In genomic region chr14:22984959-22985658, GRCh38 we compare ENCODE assay signal across 32 cellular contexts.
"Had no signal": no experiment of that assay in that cellular context is flagged by ENCODE, and none has a peak within 500 bp of the region (broad histone marks: within the 10 kb centered on the region; RNA-seq: fewer than 3 reads in every experiment).

No MANE protein-coding gene starts in this region.

- H3K9me3 ChIP-seq: adrenal gland, body of pancreas, breast epithelium, colonic mucosa, esophagus squamous epithelium had no signal

- H3K36me3 Mint-ChIP-seq: activated naive CD8-positive, alpha-beta T cell treated with anti-CD3 and anti-CD28 coated beads for 36 hours had no signal

- H3K27ac ChIP-seq: adrenal gland, body of pancreas, breast epithelium, cardiac muscle cell, colonic mucosa, epithelial cell of prostate, esophagus squamous epithelium had no signal

- DNase-seq: activated CD4-positive, alpha-beta memory T cell treated with anti-CD3 and anti-CD28 coated beads, Interleukin-2, amount 10 ng/mL, durations not matched to agents 7 days and 5 days; activated CD4-positive, alpha-beta T cell treated with anti-CD3 and anti-CD28 coated beads for 1 hour; activated CD4-positive, alpha-beta T cell treated with anti-CD3 and anti-CD28 coated beads for 4 hours; activated CD4-positive, alpha-beta T cell treated with anti-CD3 and anti-CD28 coated beads, Interleukin-2, amount 10 ng/mL, durations not matched to agents 7 days and 5 days; activated CD4-positive, alpha-beta T cell treated with anti-CD3 and anti-CD28 coated beads, Interleukin-2, amount 50 U/mL, for 4 hours; activated CD8-positive, alpha-beta memory T cell treated with anti-CD3 and anti-CD28 coated beads, Interleukin-2, amount 50 U/mL, for 48 hours; activated gamma-delta T cell; activated naive CD4-positive, alpha-beta T cell; activated naive CD4-positive, alpha-beta T cell treated with anti-CD3 and anti-CD28 coated beads, Interleukin-2, amount 50 U/mL, for 16 hours; activated naive CD8-positive, alpha-beta T cell treated with anti-CD3 and anti-CD28 coated beads for 36 hours; activated naive CD8-positive, alpha-beta T cell treated with anti-CD3 and anti-CD28 coated beads, Interleukin-2, amount 50 U/mL, for 24 hours; activated T-cell treated with anti-CD3 and anti-CD28 coated beads for 4 hours; activated T-cell treated with anti-CD3 and anti-CD28 coated beads, Interleukin-2, amount 50 U/mL, for 24 hours; activated T-cell treated with anti-CD3 and anti-CD28 coated beads, Interleukin-2, amount 50 U/mL, for 72 hours; amygdala; aorta; body of pancreas; central memory CD4-positive, alpha-beta T cell; cerebellar nuclear complex; colonic mucosa; effector CD8-positive, alpha-beta T cell; esophagus squamous epithelium; foreskin melanocyte; head of caudate nucleus; T-helper 1 cell; T-helper 2 cell had no signal

- ATAC-seq: activated naive CD8-positive, alpha-beta T cell treated with anti-CD3 and anti-CD28 coated beads, Interleukin-2, amount 50 U/mL, for 24 hours; activated T-cell treated with anti-CD3 and anti-CD28 coated beads, Interleukin-2, amount 50 U/mL, for 72 hours; body of pancreas had no signal

- FAIRE-seq: endometrium, endothelial cell of umbilical vein had no signal

- H3K4me3 ChIP-seq: adrenal gland, body of pancreas, breast epithelium, cardiac muscle cell, colonic mucosa, esophagus squamous epithelium had no signal

- H3K27me3 ChIP-seq: adrenal gland, body of pancreas, cardiac muscle cell had no signal

- H3K4me1 ChIP-seq: breast epithelium had no signal

- H3K36me3 ChIP-seq: adrenal gland, breast epithelium, cardiac muscle cell, colonic mucosa had no signal

- H3K27ac Mint-ChIP-seq: activated CD4-positive, alpha-beta memory T cell treated with anti-CD3 and anti-CD28 coated beads, Interleukin-2, amount 10 ng/mL, durations not matched to agents 7 days and 5 days; activated CD4-positive, alpha-beta T cell treated with anti-CD3 and anti-CD28 coated beads, Interleukin-2, amount 10 ng/mL, durations not matched to agents 7 days and 5 days; activated naive CD8-positive, alpha-beta T cell treated with anti-CD3 and anti-CD28 coated beads for 36 hours; activated naive CD8-positive, alpha-beta T cell treated with anti-CD3 and anti-CD28 coated beads, Interleukin-2, amount 50 U/mL, for 24 hours; activated T-cell treated with anti-CD3 and anti-CD28 coated beads, Interleukin-2, amount 50 U/mL, for 24 hours; activated T-cell treated with anti-CD3 and anti-CD28 coated beads, Interleukin-2, amount 50 U/mL, for 72 hours had no signal

- H3K9me3 Mint-ChIP-seq: activated CD4-positive, alpha-beta memory T cell treated with anti-CD3 and anti-CD28 coated beads, Interleukin-2, amount 10 ng/mL, durations not matched to agents 7 days and 5 days; activated CD4-positive, alpha-beta T cell treated with anti-CD3 and anti-CD28 coated beads, Interleukin-2, amount 10 ng/mL, durations not matched to agents 7 days and 5 days; activated naive CD8-positive, alpha-beta T cell treated with anti-CD3 and anti-CD28 coated beads for 36 hours; activated naive CD8-positive, alpha-beta T cell treated with anti-CD3 and anti-CD28 coated beads, Interleukin-2, amount 50 U/mL, for 24 hours; activated T-cell treated with anti-CD3 and anti-CD28 coated beads, Interleukin-2, amount 50 U/mL, for 24 hours; activated T-cell treated with anti-CD3 and anti-CD28 coated beads, Interleukin-2, amount 50 U/mL, for 72 hours had no signal

- H3K4me3 Mint-ChIP-seq: activated CD4-positive, alpha-beta memory T cell treated with anti-CD3 and anti-CD28 coated beads, Interleukin-2, amount 10 ng/mL, durations not matched to agents 7 days and 5 days; activated CD4-positive, alpha-beta T cell treated with anti-CD3 and anti-CD28 coated beads, Interleukin-2, amount 10 ng/mL, durations not matched to agents 7 days and 5 days; activated naive CD8-positive, alpha-beta T cell treated with anti-CD3 and anti-CD28 coated beads for 36 hours; activated naive CD8-positive, alpha-beta T cell treated with anti-CD3 and anti-CD28 coated beads, Interleukin-2, amount 50 U/mL, for 24 hours; activated T-cell treated with anti-CD3 and anti-CD28 coated beads, Interleukin-2, amount 50 U/mL, for 24 hours; activated T-cell treated with anti-CD3 and anti-CD28 coated beads, Interleukin-2, amount 50 U/mL, for 72 hours had no signal
